17 cellular contexts compared by ENCODE assay signal in genomic region chr5:140049713-140050112, GRCh38. TPM values are rescaled to one million over a fixed set of nuclear protein-coding genes. Genes with fewer than 3 reads are reported as not detected.
DNase-seq lines count a peak whose midpoint lies in the region; ATAC-seq and TF ChIP-seq lines count a peak whose summit lies in the region.
"Had no signal": no experiment of that assay in that cellular context is flagged by ENCODE, and none has a peak within 500 bp of the region (broad histone marks: within the 10 kb centered on the region; RNA-seq: fewer than 3 reads in every experiment).

No MANE protein-coding gene starts in this region.

- ATAC-seq in right lobe of liver: peak; percentile 53 to 77 (median 61)
- ATAC-seq: CD8-positive, alpha-beta T cell had no signal

- no peak overlapping the region; a peak in 2 of 22 replicates for H3K9ac ChIP-seq in BLaER1 treated with 17β-estradiol and CSF1 and Interleukin-3, amounts not matched to agents 10 nM and 100 nM
- H3K9ac ChIP-seq in MM.1S (ENCODE audit: low read length): no peak overlapping the region
- H3K9ac ChIP-seq: GM23248 had no signal

- no peaks in the 10 kb centered on the region for H4K20me1 ChIP-seq in BLaER1 treated with 17β-estradiol and CSF1 and Interleukin-3, amounts not matched to agents 10 nM and 100 nM
- H4K20me1 ChIP-seq in MM.1S (ENCODE audit: insufficient read depth, low read length): no peaks in the 10 kb centered on the region

- 0 out of 2 replicates have a peak overlapping the region, but pooled peaks have one; percentile 5 for H2AFZ ChIP-seq in MM.1S (ENCODE audit: low read length)
- H2AFZ ChIP-seq: GM23248 had no signal

- 59% methylated on average over 5 of the region's 5 CpGs for WGBS in right lobe of liver (ENCODE audit: insufficient coverage, low coverage, low lambda C conversion rate, missing lambda C conversion rate)
- WGBS in spleen, 5 donors: 61 to 69% (median 65%) methylated on average over 5 of the region's 5 CpGs

- no peaks in the 10 kb centered on the region for H3K36me3 ChIP-seq in BLaER1 treated with 17β-estradiol and CSF1 and Interleukin-3, amounts not matched to agents 10 nM and 100 nM
- no peaks in the 10 kb centered on the region for H3K36me3 ChIP-seq in MM.1S (replicated peaks; ENCODE audit: insufficient read depth, low read length)
- H3K36me3 ChIP-seq in right lobe of liver: no peaks in the 10 kb centered on the region
- H3K36me3 ChIP-seq in spleen: no peaks in the 10 kb centered on the region

- peak overlapping the region in 9 of 11 experiments; percentile 13 to 41 (median 15); a peak in 10 of 22 replicates for H3K4me2 ChIP-seq in BLaER1 treated with 17β-estradiol and CSF1 and Interleukin-3, amounts not matched to agents 10 nM and 100 nM
- peak overlapping the region; percentile 53; the same call in 1 of the 2 replicates for H3K4me2 ChIP-seq in MM.1S (ENCODE audit: low read depth, low read length)
- H3K4me2 ChIP-seq: A549 had no signal

- intact Hi-C loops in right lobe of liver (cut with DNase I) (no loop called here), spleen (cut with DNase I; ENCODE audit: low total_unique reads) (no loop called here)

- TF ChIP-seq POLR2A in right lobe of liver (IDR thresholded peaks at IDR 0.05) (no peak), spleen (IDR thresholded peaks at IDR 0.05) (no peak)

- H3F3A ChIP-seq in MM.1S (ENCODE audit: insufficient read depth, low read length): peaks cover 9% of the 10 kb centered on the region

- peaks cover 0 to 10% (median 8%) of the 10 kb centered on the region in 10 experiments; a peak in 12 of 20 replicates for H3K4me1 ChIP-seq in BLaER1 treated with 17β-estradiol and CSF1 and Interleukin-3, amounts not matched to agents 10 nM and 100 nM
- H3K4me1 ChIP-seq in MM.1S (ENCODE audit: low read length): peaks cover 18% of the 10 kb centered on the region
- no peaks in the 10 kb centered on the region for H3K4me1 ChIP-seq in right lobe of liver
- H3K4me1 ChIP-seq in spleen: peaks cover 0 to 7% (median 0%) of the 10 kb centered on the region in 6 donors
- H3K4me1 ChIP-seq: A549 had no signal

- TF ChIP-seq CTCF in MM.1S (IDR thresholded peaks at IDR 0.05; ENCODE audit: low read length) (no peak), right lobe of liver (IDR thresholded peaks at IDR 0.05) (no peak), spleen (IDR thresholded peaks at IDR 0.05 in 8 of 11, conservative IDR thresholded peaks at IDR 0.05 in 3 of 11) (no peak)

- no peak for DNase-seq in MM.1S
- DNase-seq in right lobe of liver: peak in 1 of 3 donors; percentile 55
- no peak for DNase-seq in spleen
- no peak for DNase-seq in ecto neural progenitor cell (ENCODE audit: low spot score)
- no peak for DNase-seq in activated CD4-positive, CD25-positive, alpha-beta regulatory T cell (lab: John Stamatoyannopoulos, UW)
- no peak for DNase-seq in hepatic stellate cell (ENCODE audit: low spot score)
- DNase-seq: AML-193; Calu3; CD8-positive, alpha-beta T cell; DMS79 treated with DMSO at 0.1 percent for 48 hours; GF-D8; GM23248; HCEC 1CT had no signal

- no peaks in the 10 kb centered on the region for H3K79me2 ChIP-seq in MM.1S (ENCODE audit: low read length)

- peaks cover 8 to 12% (median 11%) of the 10 kb centered on the region in 11 experiments for H3K27me3 ChIP-seq in BLaER1 treated with 17β-estradiol and CSF1 and Interleukin-3, amounts not matched to agents 10 nM and 100 nM
- no peaks in the 10 kb centered on the region; the same call in 1 of the 2 replicates for H3K27me3 ChIP-seq in MM.1S (replicated peaks; ENCODE audit: insufficient read depth, low read length)
- H3K27me3 ChIP-seq in right lobe of liver: no peaks in the 10 kb centered on the region
- H3K27me3 ChIP-seq in spleen (replicated peaks in 1 of 7): peaks cover 0 to 42% (median 5%) of the 10 kb centered on the region in 7 donors

- H3K27ac ChIP-seq in BLaER1 treated with 17β-estradiol and CSF1 and Interleukin-3, amounts not matched to agents 10 nM and 100 nM: no peak overlapping the region
- H3K27ac ChIP-seq in MM.1S (ENCODE audit: low read length) (peak overlapping the region; percentile 32; the same call in 1 of the 2 replicates), right lobe of liver (no peak overlapping the region), spleen (peak overlapping the region; percentile 6 to 89 (median 75))
- H3K27ac ChIP-seq: A549, GM23248 had no signal

- no peaks in the 10 kb centered on the region for H3K9me2 ChIP-seq in MM.1S (replicated peaks; ENCODE audit: insufficient read depth, low read length)

- H3K9me3 ChIP-seq in BLaER1 treated with 17β-estradiol and CSF1 and Interleukin-3, amounts not matched to agents 10 nM and 100 nM (replicated peaks in 1 of 11): no peaks in the 10 kb centered on the region
- no peaks in the 10 kb centered on the region for H3K9me3 ChIP-seq in MM.1S (replicated peaks; ENCODE audit: insufficient read depth, low read length)
- H3K9me3 ChIP-seq in right lobe of liver: no peaks in the 10 kb centered on the region
- no peaks in the 10 kb centered on the region for H3K9me3 ChIP-seq in spleen
- H3K9me3 ChIP-seq: A549 had no signal

- H3K4me3 ChIP-seq in BLaER1 treated with 17β-estradiol and CSF1 and Interleukin-3, amounts not matched to agents 10 nM and 100 nM: no peak overlapping the region
- H3K4me3 ChIP-seq in MM.1S (ENCODE audit: low read length): no peak overlapping the region
- H3K4me3 ChIP-seq in right lobe of liver: no peak overlapping the region
- no peak overlapping the region for H3K4me3 ChIP-seq in spleen
- H3K4me3 ChIP-seq: A549, GM23248 had no signal

RNA-seq across cellular contexts. Expression of gene NRG2, which starts 6.6 kb away (rescaled TPM):
- total RNA-seq in right lobe of liver: under 1 TPM in 5 of 6 experiments, not detected in 1; 0.07 to 0.77 (median 0.14) TPM
- total RNA-seq in spleen: 1 to 10 TPM; 3.5 to 7.7 (median 6.7) TPM
- 1 to 10 TPM in 1 of 3 donors, under 1 TPM in 2; 0.83 to 2.1 (median 0.96) TPM for polyA plus RNA-seq in spleen
- total RNA-seq: GM23248, HT-29 had no signal
- polyA plus RNA-seq: BJ had no signal

Comparison
In these comparisons a context has a peak if more than half of its experiments do, and no peak if none do; other contexts are left out.
1. H3K27ac ChIP-seq: peak in MM.1S (single experiment) and spleen (8 of 8); none in BLaER1 treated with 17β-estradiol and CSF1 and Interleukin-3, amounts not matched to agents 10 nM and 100 nM (0 of 11) and right lobe of liver (0 of 3).